Comparison of ENCODE assay signal across 14 cellular contexts in genomic region chr11:105144887-105145286, GRCh38. TPM values are rescaled to one million over a fixed set of nuclear protein-coding genes. Genes with fewer than 3 reads are reported as not detected.
DNase-seq lines count a peak whose midpoint lies in the region; ATAC-seq and TF ChIP-seq lines count a peak whose summit lies in the region.
"Had no signal": no experiment of that assay in that cellular context is flagged by ENCODE, and none has a peak within 500 bp of the region (broad histone marks: within the 10 kb centered on the region; RNA-seq: fewer than 3 reads in every experiment).

No MANE protein-coding gene starts in this region.

- H3K4me1 Mint-ChIP-seq in effector memory CD8-positive, alpha-beta T cell (ENCODE audit: low read depth in 2 of 2), result no peaks in the 10 kb centered on the region
- no peaks in the 10 kb centered on the region for H3K4me1 Mint-ChIP-seq in progenitor cell of endocrine pancreas (ENCODE audit: low read depth)
- H3K4me1 Mint-ChIP-seq: T-helper 17 cell had no signal

- TF ChIP-seq CTCF in GM10266 (IDR thresholded peaks at IDR 0.05; ENCODE audit: control insufficient read depth, insufficient read depth, low read depth, missing control alignments), result no peak
- no peak for TF ChIP-seq CTCF in progenitor cell of endocrine pancreas (IDR thresholded peaks at IDR 0.05; ENCODE audit: unreplicated experiment)

- peak; percentile 8 for DNase-seq in Daoy (ENCODE audit: low read depth)
- peak; percentile 59 for DNase-seq in RKO (ENCODE audit: low spot score)
- DNase-seq in epithelial cell of prostate (ENCODE audit: low read depth, low spot score), result no peak
- DNase-seq in putamen (ENCODE audit: low spot score), result peak; percentile 8
- no peak for DNase-seq in effector memory CD8-positive, alpha-beta T cell
- no peak for DNase-seq in GM10266 (ENCODE audit: extremely low spot score)
- DNase-seq in progenitor cell of endocrine pancreas (ENCODE audit: low spot score, unreplicated experiment), result no peak
- DNase-seq: activated CD4-positive, alpha-beta T cell treated with anti-CD3 and anti-CD28 coated beads for 48 hours; erythroblast; MV-4-11; NCI-H2227 treated with DMSO at 0.1 percent for 48 hours; T-helper 17 cell had no signal

- H3K27ac ChIP-seq in epithelial cell of prostate, result peak overlapping the region; percentile 10

- no peak for ATAC-seq in effector memory CD8-positive, alpha-beta T cell (replicated peaks)
- no peak for ATAC-seq in GM21526 (IDR thresholded peaks at IDR 0.05; ENCODE audit: low FRiP score, unreplicated experiment)
- ATAC-seq: T-helper 17 cell had no signal

- H3K9me3 Mint-ChIP-seq in effector memory CD8-positive, alpha-beta T cell, result no peaks in the 10 kb centered on the region
- no peaks in the 10 kb centered on the region for H3K9me3 Mint-ChIP-seq in progenitor cell of endocrine pancreas (ENCODE audit: low read depth)

- peaks cover 9 to 11% of the 10 kb centered on the region in 2 donors for H3K27me3 Mint-ChIP-seq in effector memory CD8-positive, alpha-beta T cell
- H3K27me3 Mint-ChIP-seq in progenitor cell of endocrine pancreas, result no peaks in the 10 kb centered on the region

- no peak overlapping the region for H3K27ac Mint-ChIP-seq in effector memory CD8-positive, alpha-beta T cell
- no peak overlapping the region for H3K27ac Mint-ChIP-seq in progenitor cell of endocrine pancreas
- H3K27ac Mint-ChIP-seq: T-helper 17 cell had no signal

- no peak overlapping the region for H3K4me3 Mint-ChIP-seq in effector memory CD8-positive, alpha-beta T cell
- H3K4me3 Mint-ChIP-seq in progenitor cell of endocrine pancreas (ENCODE audit: low read depth), result no peak overlapping the region
- H3K4me3 Mint-ChIP-seq: T-helper 17 cell had no signal

- no peaks in the 10 kb centered on the region for H3K36me3 Mint-ChIP-seq in effector memory CD8-positive, alpha-beta T cell (ENCODE audit: insufficient read depth)
- H3K36me3 Mint-ChIP-seq in progenitor cell of endocrine pancreas (ENCODE audit: insufficient read depth), result no peaks in the 10 kb centered on the region

RNA-seq across cellular contexts. Expression of gene CARD18, which starts 5.3 kb away (rescaled TPM):
- 0.80 and 1.0 TPM in 2 replicates for total RNA-seq in Daoy (2014; rRNA removed; shearing (Covaris generic))
- total RNA-seq in progenitor cell of endocrine pancreas, result not detected in 2 replicates
- total RNA-seq: posterior vena cava, T-helper 17 cell had no signal

Comparison
In these comparisons a context has a peak if more than half of its experiments do, and no peak if none do; other contexts are left out.
1. DNase-seq: peak in Daoy (single experiment), RKO (single experiment) and putamen (single experiment); none in epithelial cell of prostate (single experiment), effector memory CD8-positive, alpha-beta T cell (0 of 3), GM10266 (single experiment) and progenitor cell of endocrine pancreas (single experiment).